ENCODE assay signal across 29 cellular contexts in the genomic region with DNA sequence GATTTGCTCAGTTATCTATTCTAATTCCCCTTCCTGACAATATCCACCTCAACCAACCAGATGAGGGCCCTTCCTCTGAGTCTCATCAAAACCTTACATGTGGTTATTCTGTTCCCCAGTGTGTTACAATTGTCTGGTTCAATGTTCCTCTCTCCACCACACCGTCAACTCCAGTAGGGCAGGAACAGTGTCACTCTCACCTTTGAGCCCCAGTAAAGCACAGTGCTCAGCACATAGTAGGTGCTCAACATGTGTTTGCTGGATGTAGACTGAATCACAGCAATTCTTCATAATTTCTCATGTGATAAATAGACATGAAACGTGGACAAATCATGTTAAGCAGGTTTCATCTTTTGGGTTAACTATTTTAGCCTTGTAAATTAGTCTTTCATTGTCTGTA.
"Had no signal": no experiment of that assay in that cellular context is flagged by ENCODE, and none has a peak within 500 bp of the region (broad histone marks: within the 10 kb centered on the region; RNA-seq: fewer than 3 reads in every experiment).

No MANE protein-coding gene starts in this region.

- H3K9me3 ChIP-seq: ovary, psoas muscle, right lobe of liver, sigmoid colon, suprapubic skin, testis, tibial artery, transverse colon, upper lobe of right lung, uterus had no signal

- H2AFZ ChIP-seq: neural progenitor cell, parathyroid adenoma had no signal

- H3K4me2 ChIP-seq: neural progenitor cell had no signal

- H3K9me3 Mint-ChIP-seq: natural killer cell; nephron; neural progenitor cell; stimulated activated effector memory CD8-positive, alpha-beta T cell treated with anti-CD3 and anti-CD28 coated beads, Interleukin-12 subunit alpha, Interleukin-12 subunit beta, amount 100 ng/mL, for 72 hours; stimulated activated naive B cell treated with anti-CD40 and anti-IgM and Interleukin-4, amounts not matched to agents 10 μg/mL and 1 μg/mL and 100 μg/mL, for 72 hours; stimulated activated naive CD8-positive, alpha-beta T cell treated with anti-CD3 and anti-CD28 coated beads, Interleukin-15, amount 100 ng/mL, for 72 hours; type B pancreatic cell had no signal

- H3K27ac ChIP-seq: neural progenitor cell, ovary, parathyroid adenoma, psoas muscle, right lobe of liver, sigmoid colon, suprapubic skin, testis, tibial artery, transverse colon, upper lobe of right lung, uterus had no signal

- H3K27me3 Mint-ChIP-seq: progenitor cell of endocrine pancreas; stimulated activated naive B cell treated with anti-CD40 and anti-IgM and Interleukin-4, amounts not matched to agents 10 μg/mL and 1 μg/mL and 100 μg/mL, for 72 hours; stimulated activated naive CD8-positive, alpha-beta T cell treated with anti-CD3 and anti-CD28 coated beads, Interleukin-15, amount 100 ng/mL, for 72 hours had no signal

- H3K4me3 ChIP-seq: neural progenitor cell, ovary, psoas muscle, right lobe of liver, sigmoid colon, suprapubic skin, testis, tibial artery, transverse colon, upper lobe of right lung, uterus had no signal

- H3K79me2 ChIP-seq: parathyroid adenoma had no signal

- H3K27me3 ChIP-seq: neural progenitor cell, ovary, right lobe of liver, sigmoid colon, suprapubic skin, testis, tibial artery, transverse colon, upper lobe of right lung, uterus had no signal

- H3K36me3 ChIP-seq: neural progenitor cell, ovary, right lobe of liver, sigmoid colon, suprapubic skin, tibial artery, transverse colon, upper lobe of right lung, uterus had no signal

- H3K4me3 Mint-ChIP-seq: natural killer cell; nephron; neural progenitor cell; stimulated activated effector memory CD8-positive, alpha-beta T cell treated with anti-CD3 and anti-CD28 coated beads, Interleukin-12 subunit alpha, Interleukin-12 subunit beta, amount 100 ng/mL, for 72 hours; stimulated activated naive B cell treated with anti-CD40 and anti-IgM and Interleukin-4, amounts not matched to agents 10 μg/mL and 1 μg/mL and 100 μg/mL, for 72 hours; stimulated activated naive CD8-positive, alpha-beta T cell treated with anti-CD3 and anti-CD28 coated beads, Interleukin-15, amount 100 ng/mL, for 72 hours; type B pancreatic cell had no signal

- H3K4me1 ChIP-seq: parathyroid adenoma, psoas muscle, sigmoid colon, suprapubic skin, testis, tibial artery, transverse colon, upper lobe of right lung, uterus had no signal

- H3K9ac ChIP-seq: neural progenitor cell, parathyroid adenoma had no signal

- H3K4me1 Mint-ChIP-seq: natural killer cell; nephron; stimulated activated effector memory CD8-positive, alpha-beta T cell treated with anti-CD3 and anti-CD28 coated beads, Interleukin-12 subunit alpha, Interleukin-12 subunit beta, amount 100 ng/mL, for 72 hours; stimulated activated naive B cell treated with anti-CD40 and anti-IgM and Interleukin-4, amounts not matched to agents 10 μg/mL and 1 μg/mL and 100 μg/mL, for 72 hours had no signal

- DNase-seq: natural killer cell; occipital lobe; ovary; posterior cingulate gyrus; psoas muscle; right cardiac atrium; right lobe of liver; sigmoid colon; small intestine; stimulated activated CD4-positive, alpha-beta T cell treated with anti-CD3 and anti-CD28 coated beads, Interleukin-15, amount 100 ng/mL, for 24 hours; stimulated activated CD4-positive, alpha-beta T cell treated with anti-CD3 and anti-CD28 coated beads, Interleukin-2, amount 100 ng/mL, for 24 hours; stimulated activated CD4-positive, alpha-beta T cell treated with anti-CD3 and anti-CD28 coated beads, Interleukin-2, amount 100 ng/mL, for 48 hours; stimulated activated CD4-positive, alpha-beta T cell treated with anti-CD3 and anti-CD28 coated beads, Interleukin-4, amount 100 ng/mL, for 24 hours; stimulated activated naive B cell treated with anti-CD40 and anti-IgM and Interleukin-4, amounts not matched to agents 10 μg/mL and 1 μg/mL and 100 μg/mL, for 72 hours; stimulated activated naive CD4-positive, alpha-beta T cell treated with Interleukin-2 at 50 U/mL for 16 hours; stimulated activated naive CD8-positive, alpha-beta T cell treated with anti-CD3 and anti-CD28 coated beads, Interleukin-15, amount 100 ng/mL, for 72 hours; substantia nigra; testis; tibial artery; transverse colon; upper lobe of right lung; uterus had no signal

- H3K27ac Mint-ChIP-seq: natural killer cell; nephron; neural progenitor cell; progenitor cell of endocrine pancreas; stimulated activated effector memory CD8-positive, alpha-beta T cell treated with anti-CD3 and anti-CD28 coated beads, Interleukin-12 subunit alpha, Interleukin-12 subunit beta, amount 100 ng/mL, for 72 hours; stimulated activated naive B cell treated with anti-CD40 and anti-IgM and Interleukin-4, amounts not matched to agents 10 μg/mL and 1 μg/mL and 100 μg/mL, for 72 hours; type B pancreatic cell had no signal

- FAIRE-seq: small intestine had no signal

- ATAC-seq: natural killer cell; psoas muscle; right cardiac atrium; right lobe of liver; stimulated activated effector memory CD8-positive, alpha-beta T cell treated with anti-CD3 and anti-CD28 coated beads, Interleukin-12 subunit alpha, Interleukin-12 subunit beta, amount 100 ng/mL, for 72 hours; stimulated activated naive B cell treated with anti-CD40 and anti-IgM and Interleukin-4, amounts not matched to agents 10 μg/mL and 1 μg/mL and 100 μg/mL, for 72 hours; stimulated activated naive CD8-positive, alpha-beta T cell treated with anti-CD3 and anti-CD28 coated beads, Interleukin-15, amount 100 ng/mL, for 72 hours; upper lobe of right lung had no signal

- H3K36me3 Mint-ChIP-seq: natural killer cell; neural progenitor cell; stimulated activated effector memory CD8-positive, alpha-beta T cell treated with anti-CD3 and anti-CD28 coated beads, Interleukin-12 subunit alpha, Interleukin-12 subunit beta, amount 100 ng/mL, for 72 hours; stimulated activated naive B cell treated with anti-CD40 and anti-IgM and Interleukin-4, amounts not matched to agents 10 μg/mL and 1 μg/mL and 100 μg/mL, for 72 hours; type B pancreatic cell had no signal
